24 cellular contexts compared by ENCODE assay signal in the genomic region with DNA sequence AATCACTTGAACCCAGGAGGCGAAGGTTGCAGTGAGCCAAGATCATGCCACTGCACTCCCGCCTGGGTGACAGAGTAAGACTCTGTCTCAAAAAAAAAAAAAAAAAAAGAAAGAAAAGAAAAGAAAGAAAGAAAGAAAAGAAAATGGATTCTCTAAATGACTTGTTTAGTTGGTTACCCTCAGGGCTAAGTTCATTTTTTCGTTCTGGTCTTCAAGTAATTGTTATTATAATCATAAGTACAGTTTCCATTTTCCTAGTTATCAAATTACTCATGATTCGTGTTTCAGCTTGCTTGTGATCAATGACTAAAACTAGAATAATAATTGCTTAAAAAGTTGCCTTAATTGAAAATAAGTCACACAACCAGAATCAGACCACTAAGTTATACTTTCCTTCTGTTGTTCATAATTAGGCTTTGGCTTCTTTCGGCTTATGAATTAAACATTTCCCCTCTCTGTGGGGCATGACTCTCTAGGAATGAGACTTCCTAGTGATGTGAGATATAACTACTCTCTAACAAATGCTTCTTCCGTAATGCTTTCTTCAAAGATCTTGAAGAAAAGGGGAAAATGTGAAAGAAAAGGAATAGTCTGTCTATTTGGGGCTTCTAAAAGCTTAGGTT.
"Had no signal": no experiment of that assay in that cellular context is flagged by ENCODE, and none has a peak within 500 bp of the region (broad histone marks: within the 10 kb centered on the region; RNA-seq: fewer than 3 reads in every experiment).

No MANE protein-coding gene starts in this region.

- H3K9ac ChIP-seq: parathyroid adenoma had no signal

- ATAC-seq: esophagus mucosa; foreskin keratinocyte; gastroesophageal sphincter; heart left ventricle; left lobe of liver; mucosa of descending colon; natural killer cell treated with Interleukin-12 subunit alpha and Interleukin-12 subunit beta and Interleukin-15 and Interleukin-18, amount 100 ng/mL, for 72 hours; right lobe of liver had no signal

- H3K4me3 ChIP-seq: dorsolateral prefrontal cortex, gastroesophageal sphincter, heart left ventricle, hepatocyte, mucosa of descending colon, right lobe of liver, stomach, thyroid gland, vagina had no signal

- H3K27me3 ChIP-seq: dorsolateral prefrontal cortex, right lobe of liver, thyroid gland, vagina had no signal

- H3K4me1 ChIP-seq: foreskin keratinocyte, parathyroid adenoma, right lobe of liver, thyroid gland, vagina had no signal

- H3K79me2 ChIP-seq: hepatocyte, parathyroid adenoma had no signal

- H2AFZ ChIP-seq: hepatocyte had no signal

- H3K4me2 ChIP-seq: hepatocyte had no signal

- DNase-seq: dorsolateral prefrontal cortex; effector CD4-positive, alpha-beta T cell; foreskin keratinocyte; heart left ventricle; kidney; mesenchymal stem cell; mucosa of descending colon; naive B cell; right lobe of liver; small intestine; stimulated activated CD4-positive, alpha-beta T cell treated with anti-CD3 and anti-CD28 coated beads, Interleukin-15, amount 100 ng/mL, for 24 hours; stimulated activated CD4-positive, alpha-beta T cell treated with anti-CD3 and anti-CD28 coated beads, Interleukin-2, amount 100 ng/mL, for 48 hours; stimulated activated naive CD4-positive, alpha-beta T cell; stomach; thyroid gland; trophoblast cell had no signal

- H3K9me3 ChIP-seq: gastroesophageal sphincter, heart left ventricle, mucosa of descending colon, right lobe of liver, stomach, thyroid gland, vagina had no signal

- H3K36me3 ChIP-seq: gastroesophageal sphincter, heart left ventricle, right lobe of liver, stomach, thyroid gland, vagina had no signal

- H3K27ac ChIP-seq: dorsolateral prefrontal cortex, epithelial cell of prostate, foreskin keratinocyte, gastroesophageal sphincter, heart left ventricle, hepatocyte, parathyroid adenoma, right lobe of liver, stomach, thyroid gland, vagina had no signal
